ENCODE assay signal across 8 cellular contexts in the genomic region with DNA sequence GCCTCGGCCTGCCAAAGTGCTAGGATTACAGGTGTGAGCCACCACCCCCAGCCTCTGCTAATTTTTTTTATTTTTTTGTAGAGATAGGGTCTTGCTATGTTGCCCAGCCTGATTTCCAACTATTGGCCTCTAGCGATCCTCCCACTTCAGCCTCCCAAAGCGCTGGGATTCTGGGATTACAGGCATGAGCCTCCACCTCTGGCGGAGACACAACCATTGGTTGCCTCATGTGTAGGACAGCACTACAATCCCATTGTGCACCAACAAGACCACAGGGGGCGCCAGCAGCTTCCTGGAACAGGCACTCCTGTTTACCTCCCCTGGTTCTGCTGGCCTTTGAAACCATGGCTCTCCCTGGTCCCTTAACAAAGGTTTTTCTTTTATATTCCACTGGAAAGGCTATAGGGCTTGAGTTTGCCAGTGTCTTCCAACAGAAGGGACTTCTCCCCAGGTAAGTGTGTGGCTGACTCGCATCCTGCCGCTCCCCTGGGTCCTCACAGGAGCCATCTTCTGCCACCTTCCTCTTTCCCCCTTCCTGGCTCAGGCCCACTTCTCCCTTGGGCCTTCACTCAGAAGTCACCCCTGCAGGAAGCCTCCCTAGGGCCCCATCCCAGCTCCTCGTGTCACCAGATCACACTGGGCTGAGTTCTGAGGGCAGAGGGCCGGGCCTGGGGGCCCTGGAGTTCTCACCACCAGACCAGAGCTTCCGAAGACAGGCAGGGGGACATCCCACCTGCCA. TPM values are rescaled to one million over a fixed set of nuclear protein-coding genes. Genes with fewer than 3 reads are reported as not detected.
DNase-seq lines count a peak whose midpoint lies in the region; ATAC-seq and TF ChIP-seq lines count a peak whose summit lies in the region.

No MANE protein-coding gene starts in this region.

- intact Hi-C loops in Caco-2 (cut with micrococcal nuclease; ENCODE audit: unreplicated experiment) = loop anchor here (1.0 kb wide), 1 partner anchor 49 kb away; no protein-coding TSS in a partner anchor

- peaks cover 8% of the 10 kb centered on the region for H3K4me1 Mint-ChIP-seq in Caco-2 (ENCODE audit: low read depth, unreplicated experiment)

- H3K4me3 ChIP-seq in Caco-2 (ENCODE audit: low read depth, low read length) (no peak overlapping the region), right atrium auricular region (no peak overlapping the region)

- peaks cover 29% of the 10 kb centered on the region for H3K36me3 Mint-ChIP-seq in Caco-2 (ENCODE audit: insufficient read depth, unreplicated experiment)
- H3K36me3 Mint-ChIP-seq in activated naive CD4-positive, alpha-beta T cell treated with anti-CD3 and anti-CD28 coated beads, Interleukin-2, amount 50 U/mL, for 72 hours = no peaks in the 10 kb centered on the region

- DNase-seq in Caco-2 (peak; percentile 88 to 90), OCI-M2 (lab: John Stamatoyannopoulos, UW; ENCODE audit: unreplicated experiment) (peak; percentile 84), right atrium auricular region (ENCODE audit: low spot score) (no peak), GOT3 (lab: John Stamatoyannopoulos, UW) (no peak)
- peak; percentile 67 to 83 for DNase-seq in activated naive CD4-positive, alpha-beta T cell treated with anti-CD3 and anti-CD28 coated beads, Interleukin-2, amount 50 U/mL, for 72 hours (ENCODE audit: low spot score in 2 of 2)
- DNase-seq in stimulated activated CD4-positive, alpha-beta T cell treated with anti-CD3 and anti-CD28 coated beads, Interleukin-1b, Interleukin-23, amount 100 ng/mL, for 48 hours = peak; percentile 77

- H3K9me3 ChIP-seq in Caco-2 (no peaks in the 10 kb centered on the region), right atrium auricular region (no peaks in the 10 kb centered on the region)

- POLR2A ChIA-PET in Caco-2 (lab: Charles Lee) = no interaction called here

- no peaks in the 10 kb centered on the region for H3K27me3 ChIP-seq in Caco-2 (replicated peaks; ENCODE audit: control insufficient read depth, insufficient read depth, low read length)
- H3K27me3 ChIP-seq in right atrium auricular region = no peaks in the 10 kb centered on the region

- TF ChIP-seq CTCF in Caco-2 (IDR thresholded peaks at IDR 0.05; ENCODE audit: insufficient read depth in 1 of 2, low read depth in 1 of 2, low read length in 1 of 2, severe bottlenecking in 1 of 2, unreplicated experiment in 1 of 2) = peak; percentile 60 to 90
- peak in 1 of 2 donors; percentile 34 for TF ChIP-seq CTCF in right atrium auricular region (IDR thresholded peaks at IDR 0.05)

- CTCF ChIA-PET in Caco-2 (lab: Charles Lee) = interaction anchor here (0.7 to 2.7 kb wide), 7 partner anchors 10 to 585 kb away, joined by 3 to 14 read pairs (median 6); a partner anchor contains a TSS

- H3K27me3 Mint-ChIP-seq in Caco-2 (ENCODE audit: insufficient read depth, unreplicated experiment) = no peaks in the 10 kb centered on the region

- H3K27ac Mint-ChIP-seq in Caco-2 (ENCODE audit: unreplicated experiment) = peak overlapping the region; percentile 86
- peak overlapping the region; percentile 79 to 95 for H3K27ac Mint-ChIP-seq in activated naive CD4-positive, alpha-beta T cell treated with anti-CD3 and anti-CD28 coated beads, Interleukin-2, amount 50 U/mL, for 72 hours

- H3K9me3 Mint-ChIP-seq in Caco-2 (ENCODE audit: unreplicated experiment) = no peaks in the 10 kb centered on the region
- H3K9me3 Mint-ChIP-seq in activated naive CD4-positive, alpha-beta T cell treated with anti-CD3 and anti-CD28 coated beads, Interleukin-2, amount 50 U/mL, for 72 hours = no peaks in the 10 kb centered on the region

- H3K4me1 ChIP-seq in Caco-2 (peaks cover 4% of the 10 kb centered on the region; the same call in 1 of the 2 replicates), right atrium auricular region (peaks cover 0 to 52% of the 10 kb centered on the region in 2 donors)

- H3K36me3 ChIP-seq in Caco-2 (ENCODE audit: control insufficient read depth, insufficient read depth, low read length) (no peaks in the 10 kb centered on the region), right atrium auricular region (peaks cover 17% of the 10 kb centered on the region)

- peak; percentile 41 for ATAC-seq in HG03175 (IDR thresholded peaks at IDR 0.05; ENCODE audit: unreplicated experiment)
- peak; percentile 21 to 50 for ATAC-seq in activated naive CD4-positive, alpha-beta T cell treated with anti-CD3 and anti-CD28 coated beads, Interleukin-2, amount 50 U/mL, for 72 hours
- no peak for ATAC-seq in HG02870 (IDR thresholded peaks at IDR 0.05; ENCODE audit: unreplicated experiment)

- BruUV-seq in Caco-2 (replicated peaks; lab: Mats Ljungman, UMichigan) = TSS peak; percentile 63

- peak overlapping the region; percentile 81 to 83 for H3K27ac ChIP-seq in right atrium auricular region

- H3K4me3 Mint-ChIP-seq in Caco-2 (ENCODE audit: unreplicated experiment) = no peak overlapping the region

RNA-seq across cellular contexts. Expression of a gene that starts 39.2 kb away (rescaled TPM):
- total RNA-seq in Caco-2 (2022) = 0.14 TPM in 1 of 2 replicates, not detected in the other
- total RNA-seq in activated naive CD4-positive, alpha-beta T cell treated with anti-CD3 and anti-CD28 coated beads, Interleukin-2, amount 50 U/mL, for 72 hours = not detected
- total RNA-seq in right atrium auricular region = under 1 TPM in 1 of 2 donors, not detected in 1; 0.30 TPM

Comparison
In these comparisons a context has a peak if more than half of its experiments do, and no peak if none do; other contexts are left out.
1. DNase-seq: peak in Caco-2 (2 of 2), OCI-M2 (single experiment), activated naive CD4-positive, alpha-beta T cell treated with anti-CD3 and anti-CD28 coated beads, Interleukin-2, amount 50 U/mL, for 72 hours (2 of 2) and stimulated activated CD4-positive, alpha-beta T cell treated with anti-CD3 and anti-CD28 coated beads, Interleukin-1b, Interleukin-23, amount 100 ng/mL, for 48 hours (single experiment); none in right atrium auricular region (single experiment) and GOT3 (single experiment).